In genomic region chrX:69616520-69617203, GRCh38 we compare ENCODE assay signal across 8 cellular contexts.
DNase-seq lines count a peak whose midpoint lies in the region; ATAC-seq lines count a peak whose summit lies in the region.

No MANE protein-coding gene starts in this region.

- H3K4me1 Mint-ChIP-seq in activated naive CD8-positive, alpha-beta T cell treated with anti-CD3 and anti-CD28 coated beads, Interleukin-2, amount 50 U/mL, for 24 hours, result peaks cover 21% of the 10 kb centered on the region

- H3K27me3 ChIP-seq in BLaER1 (peaks cover 57% of the 10 kb centered on the region), iPS-18a (ENCODE audit: control insufficient read depth, insufficient read depth, low read length) (peaks cover 16% of the 10 kb centered on the region)

- DNase-seq in NCI-H1105 treated with DMSO at 0.1 percent for 48 hours (lab: John Stamatoyannopoulos, UW), result peak; percentile 24
- peak; percentile 3 for DNase-seq in activated naive CD8-positive, alpha-beta T cell treated with anti-CD3 and anti-CD28 coated beads, Interleukin-2, amount 50 U/mL, for 24 hours
- DNase-seq in MV-4-11 (lab: John Stamatoyannopoulos, UW), result no peak
- DNase-seq in NCI-H1092 (lab: John Stamatoyannopoulos, UW), result no peak

- H3K4me2 ChIP-seq in BLaER1, result peak overlapping the region; percentile 89

- 0 out of 2 replicates have a peak, but pooled peaks cover 5% of the 10 kb centered on the region for H3K4me1 ChIP-seq in BLaER1
- H3K4me1 ChIP-seq in iPS-18a (ENCODE audit: control insufficient read depth, low read depth, low read length), result peaks cover 4% of the 10 kb centered on the region

- H3K9ac ChIP-seq in BLaER1, result no peak overlapping the region
- H3K9ac ChIP-seq in iPS-18a (ENCODE audit: low read length), result no peak overlapping the region

- H3K27ac ChIP-seq in BLaER1 (no peak overlapping the region), iPS-18a (ENCODE audit: low read length) (no peak overlapping the region), skin epidermis (peak overlapping the region in 2 of 21 experiments; percentile 1 to 14)

- H3K9me3 ChIP-seq in BLaER1 (no peaks in the 10 kb centered on the region), iPS-18a (ENCODE audit: control insufficient read depth, low read depth, low read length) (peaks cover 10% of the 10 kb centered on the region)

- no peaks in the 10 kb centered on the region for H3K9me3 Mint-ChIP-seq in activated naive CD8-positive, alpha-beta T cell treated with anti-CD3 and anti-CD28 coated beads, Interleukin-2, amount 50 U/mL, for 24 hours

- no peak overlapping the region for H3K27ac Mint-ChIP-seq in activated naive CD8-positive, alpha-beta T cell treated with anti-CD3 and anti-CD28 coated beads, Interleukin-2, amount 50 U/mL, for 24 hours

- H3K4me3 ChIP-seq in BLaER1, result peak overlapping the region; percentile 67
- H3K4me3 ChIP-seq in iPS-18a (ENCODE audit: low read length), result peak overlapping the region; percentile 63
- H3K4me3 ChIP-seq in skin epidermis, result peak overlapping the region; percentile 37 to 57 (median 46)

- H3K27me3 Mint-ChIP-seq in activated naive CD8-positive, alpha-beta T cell treated with anti-CD3 and anti-CD28 coated beads, Interleukin-2, amount 50 U/mL, for 24 hours, result peaks cover 14% of the 10 kb centered on the region

- peaks cover 6% of the 10 kb centered on the region; the same call in 1 of the 2 replicates for H4K20me1 ChIP-seq in BLaER1

- no peaks in the 10 kb centered on the region for H3K36me3 Mint-ChIP-seq in activated naive CD8-positive, alpha-beta T cell treated with anti-CD3 and anti-CD28 coated beads, Interleukin-2, amount 50 U/mL, for 24 hours (ENCODE audit: low read depth)

- peak; percentile 39 for ATAC-seq in activated naive CD8-positive, alpha-beta T cell treated with anti-CD3 and anti-CD28 coated beads, Interleukin-2, amount 50 U/mL, for 24 hours
- ATAC-seq in HG03469 (IDR thresholded peaks at IDR 0.05; ENCODE audit: unreplicated experiment), result no peak

- H3K4me3 Mint-ChIP-seq in activated naive CD8-positive, alpha-beta T cell treated with anti-CD3 and anti-CD28 coated beads, Interleukin-2, amount 50 U/mL, for 24 hours, result peak overlapping the region; percentile 71

- H3K36me3 ChIP-seq in BLaER1, result no peaks in the 10 kb centered on the region
- H3K36me3 ChIP-seq in iPS-18a (ENCODE audit: control insufficient read depth, low read depth, low read length), result no peaks in the 10 kb centered on the region

Comparison
In these comparisons a context has a peak if more than half of its experiments do, and no peak if none do; other contexts are left out.
1. DNase-seq: peak in NCI-H1105 treated with DMSO at 0.1 percent for 48 hours (single experiment) and activated naive CD8-positive, alpha-beta T cell treated with anti-CD3 and anti-CD28 coated beads, Interleukin-2, amount 50 U/mL, for 24 hours (single experiment); none in MV-4-11 (single experiment) and NCI-H1092 (single experiment).
2. Peak in every context shown above with its lines, with median percentiles within 50 percentile points of each other: H3K4me3 ChIP-seq.